Comparison of ENCODE assay signal across 9 cellular contexts in the genomic region with DNA sequence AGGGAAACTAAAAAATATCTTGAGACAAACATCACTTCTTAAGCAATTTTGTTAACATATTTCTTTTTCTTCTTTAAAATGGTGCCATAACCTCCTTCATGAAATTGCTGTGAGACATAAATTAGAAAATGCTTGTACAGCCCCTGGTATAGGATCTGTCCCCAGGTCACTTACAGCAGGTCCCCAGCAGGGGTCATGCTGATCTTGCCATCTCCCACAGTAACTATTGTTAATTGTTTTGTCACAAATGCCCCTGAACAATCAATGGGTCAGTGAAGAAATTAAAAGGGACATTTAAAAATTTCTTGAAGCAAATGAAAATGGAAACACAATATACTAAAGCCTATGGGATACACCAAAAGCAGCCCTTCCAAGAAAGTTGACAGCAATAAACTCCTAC.
DNase-seq lines count a peak whose midpoint lies in the region; ATAC-seq and TF ChIP-seq lines count a peak whose summit lies in the region.
"Had no signal": no experiment of that assay in that cellular context is flagged by ENCODE, and none has a peak within 500 bp of the region (broad histone marks: within the 10 kb centered on the region; RNA-seq: fewer than 3 reads in every experiment).

No MANE protein-coding gene starts in this region.

- no peaks in the 10 kb centered on the region for H3K27me3 Mint-ChIP-seq in activated CD8-positive, alpha-beta T cell treated with anti-CD3 and anti-CD28 coated beads, Interleukin-2, amount 10 ng/mL, durations not matched to agents 7 days and 5 days (ENCODE audit: low read depth)

- ATAC-seq in HG02981 (IDR thresholded peaks at IDR 0.05; ENCODE audit: unreplicated experiment) (peak; percentile 65), HG02610 (IDR thresholded peaks at IDR 0.05; ENCODE audit: unreplicated experiment) (no peak)
- peak; percentile 60 for ATAC-seq in activated CD8-positive, alpha-beta T cell treated with anti-CD3 and anti-CD28 coated beads, Interleukin-2, amount 10 ng/mL, durations not matched to agents 7 days and 5 days
- ATAC-seq: gastrocnemius medialis had no signal

- no peaks in the 10 kb centered on the region for H3K79me1 ChIP-seq in mesendoderm (ENCODE audit: low read length)

- H2AK5ac ChIP-seq in mesendoderm (ENCODE audit: low read length) = no peak overlapping the region

- CTCF ChIA-PET in activated CD8-positive, alpha-beta T cell treated with anti-CD3 and anti-CD28 coated beads, Interleukin-2, amount 10 ng/mL, durations not matched to agents 7 days and 5 days (lab: Charles Lee) = interaction anchor here (3.6 kb wide), 1 partner anchor 182 kb away, joined by 21 read pairs; no protein-coding TSS in a partner anchor

- no peak overlapping the region for H4K8ac ChIP-seq in mesendoderm (ENCODE audit: low read depth, low read length)

- peak; percentile 55 for TF ChIP-seq CTCF in GM12864 (IDR thresholded peaks at IDR 0.05; ENCODE audit: low read depth, low read length, missing control alignments)

- no peaks in the 10 kb centered on the region for H3K79me2 ChIP-seq in mesendoderm (ENCODE audit: control insufficient read depth, insufficient read depth, low read length)

- H3K56ac ChIP-seq in mesendoderm (ENCODE audit: low read length) = no peak overlapping the region

- no peak overlapping the region for H3K4me2 ChIP-seq in mesendoderm (ENCODE audit: low read length)

- peaks cover 60% of the 10 kb centered on the region for H3K36me3 Mint-ChIP-seq in activated CD8-positive, alpha-beta T cell treated with anti-CD3 and anti-CD28 coated beads, Interleukin-2, amount 10 ng/mL, durations not matched to agents 7 days and 5 days (ENCODE audit: low read depth)

- no peak overlapping the region for H2BK15ac ChIP-seq in mesendoderm (replicated peaks; ENCODE audit: low read depth)

- H3K9ac ChIP-seq in mesendoderm (ENCODE audit: low read length) = no peak overlapping the region

- H3K27ac Mint-ChIP-seq in activated CD8-positive, alpha-beta T cell treated with anti-CD3 and anti-CD28 coated beads, Interleukin-2, amount 10 ng/mL, durations not matched to agents 7 days and 5 days = no peak overlapping the region

- no peak overlapping the region for H3K4ac ChIP-seq in mesendoderm (ENCODE audit: low read depth, low read length)

- no peak overlapping the region for H3K27ac ChIP-seq in mesendoderm (ENCODE audit: low read depth, low read length)
- H3K27ac ChIP-seq: gastrocnemius medialis had no signal

- no peak overlapping the region for H4K5ac ChIP-seq in mesendoderm (ENCODE audit: low read length)

- H3K4me1 ChIP-seq in mesendoderm (ENCODE audit: control insufficient read depth, low read depth, low read length) = no peaks in the 10 kb centered on the region
- H3K4me1 ChIP-seq: gastrocnemius medialis had no signal

- no peak for DNase-seq in GM12864 (ENCODE audit: low read depth)
- no peak for DNase-seq in activated CD8-positive, alpha-beta T cell treated with anti-CD3 and anti-CD28 coated beads, Interleukin-2, amount 10 ng/mL, durations not matched to agents 7 days and 5 days
- peak; percentile 58 for DNase-seq in mesendoderm
- no peak for DNase-seq in COR-L47 (lab: John Stamatoyannopoulos, UW)
- DNase-seq in G401 (ENCODE audit: low spot score) = no peak
- no peak for DNase-seq in GM19238 (ENCODE audit: insufficient read length, low spot score)
- DNase-seq: gastrocnemius medialis had no signal

- no peak overlapping the region for H2BK5ac ChIP-seq in mesendoderm (ENCODE audit: low read length)

- H3K4me1 Mint-ChIP-seq in activated CD8-positive, alpha-beta T cell treated with anti-CD3 and anti-CD28 coated beads, Interleukin-2, amount 10 ng/mL, durations not matched to agents 7 days and 5 days (ENCODE audit: low read depth) = no peaks in the 10 kb centered on the region

- H3K23ac ChIP-seq in mesendoderm (ENCODE audit: low read length) = no peak overlapping the region

- no peak overlapping the region for H3K4me3 Mint-ChIP-seq in activated CD8-positive, alpha-beta T cell treated with anti-CD3 and anti-CD28 coated beads, Interleukin-2, amount 10 ng/mL, durations not matched to agents 7 days and 5 days

- no peaks in the 10 kb centered on the region for H3K36me3 ChIP-seq in mesendoderm (ENCODE audit: control insufficient read depth, insufficient read depth, low read length)
- H3K36me3 ChIP-seq: gastrocnemius medialis had no signal

- in situ Hi-C loops in G401 (cut with HindIII; ENCODE audit: low sequenced_read_pairs) = loop anchor here (25.0 kb wide), 1 partner anchor 180 kb away; no protein-coding TSS in a partner anchor

- H3K18ac ChIP-seq in mesendoderm (ENCODE audit: low read length) = no peak overlapping the region

- POLR2A ChIA-PET in activated CD8-positive, alpha-beta T cell treated with anti-CD3 and anti-CD28 coated beads, Interleukin-2, amount 10 ng/mL, durations not matched to agents 7 days and 5 days (lab: Charles Lee) = no interaction called here

- no peaks in the 10 kb centered on the region for H3K27me3 ChIP-seq in mesendoderm (ENCODE audit: insufficient read depth, low read length, poor library complexity)
- H3K27me3 ChIP-seq: gastrocnemius medialis had no signal

- H2BK120ac ChIP-seq in mesendoderm (ENCODE audit: low read depth, low read length) = no peak overlapping the region

- H3K4me3 ChIP-seq in GM12864 (ENCODE audit: low read depth, low read length) = no peak overlapping the region
- no peak overlapping the region for H3K4me3 ChIP-seq in mesendoderm (ENCODE audit: low read length)
- H3K4me3 ChIP-seq: gastrocnemius medialis had no signal

- peaks cover 20% of the 10 kb centered on the region for H3K9me3 Mint-ChIP-seq in activated CD8-positive, alpha-beta T cell treated with anti-CD3 and anti-CD28 coated beads, Interleukin-2, amount 10 ng/mL, durations not matched to agents 7 days and 5 days (ENCODE audit: insufficient read depth)
